8 cellular contexts compared by ENCODE assay signal in the genomic region with DNA sequence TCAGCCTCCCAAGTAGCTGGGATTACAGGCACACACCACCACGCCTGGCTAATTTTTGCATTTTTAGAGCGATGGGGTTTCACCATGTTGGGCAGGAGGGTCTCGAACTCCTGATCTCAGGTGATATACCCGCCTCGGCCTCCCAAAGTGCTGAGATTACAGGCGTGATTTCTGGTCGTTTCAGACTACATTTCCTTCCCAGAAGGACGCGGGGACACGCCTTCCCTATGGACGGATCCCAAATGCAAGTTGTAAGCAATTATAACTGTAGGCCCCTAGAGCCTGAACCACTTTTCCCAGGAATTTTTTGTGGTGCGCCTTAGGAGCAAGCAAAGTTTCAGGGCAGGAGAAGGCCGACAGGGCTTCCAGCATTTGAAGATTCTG. TPM values are rescaled to one million over a fixed set of nuclear protein-coding genes. Genes with fewer than 3 reads are reported as not detected.
DNase-seq lines count a peak whose midpoint lies in the region; ATAC-seq, FAIRE-seq and TF ChIP-seq lines count a peak whose summit lies in the region.

No MANE protein-coding gene starts in this region.

- peaks cover 10% of the 10 kb centered on the region for H3K79me2 ChIP-seq in smooth muscle cell (ENCODE audit: low read depth)

- H3K36me3 ChIP-seq in HEK293 (ENCODE audit: control insufficient read depth in 2 of 2, insufficient read depth in 1 of 2, low read length in 2 of 2) (peaks cover 8 to 14% of the 10 kb centered on the region in 2 experiments), iPS-15b (ENCODE audit: control insufficient read depth, insufficient read depth, low read length) (no peaks in the 10 kb centered on the region), smooth muscle cell (ENCODE audit: low read depth) (no peaks in the 10 kb centered on the region)

- H3F3A ChIP-seq in smooth muscle cell (ENCODE audit: low read depth): peaks cover 4% of the 10 kb centered on the region

- FAIRE-seq in GM19239 (lab: Jason Lieb, UNC): no peak

- H3K9me3 ChIP-seq in HEK293 (ENCODE audit: control insufficient read depth, insufficient read depth, low read depth, low read length) (no peaks in the 10 kb centered on the region), iPS-15b (ENCODE audit: control insufficient read depth, insufficient read depth, low read length) (no peaks in the 10 kb centered on the region), smooth muscle cell (replicated peaks; ENCODE audit: low read depth) (no peaks in the 10 kb centered on the region)

- H3K4me3 ChIP-seq in HEK293 (ENCODE audit: low read depth, low read length) (peak overlapping the region; percentile 65), iPS-15b (ENCODE audit: low read depth, low read length) (peak overlapping the region; percentile 67), smooth muscle cell (peak overlapping the region; percentile 78)

- H3K4me1 Mint-ChIP-seq in activated CD8-positive, alpha-beta T cell treated with anti-CD3 and anti-CD28 coated beads, Interleukin-2, amount 10 ng/mL, durations not matched to agents 7 days and 5 days (ENCODE audit: low read depth): peaks cover 18% of the 10 kb centered on the region

- H3K27me3 Mint-ChIP-seq in activated CD8-positive, alpha-beta T cell treated with anti-CD3 and anti-CD28 coated beads, Interleukin-2, amount 10 ng/mL, durations not matched to agents 7 days and 5 days (ENCODE audit: low read depth): no peaks in the 10 kb centered on the region

- WGBS in smooth muscle cell (ENCODE audit: low lambda C conversion rate): 85% methylated on average over 13 of the region's 13 CpGs

- POLR2A ChIA-PET in HEK293 (lab: Yijun Ruan, JAX): interaction anchor here (0.7 to 1.7 kb wide), 11 partner anchors 10 to 595 kb away, joined by 3 to 17 read pairs (median 5); a partner anchor contains a TSS
- POLR2A ChIA-PET in activated CD8-positive, alpha-beta T cell treated with anti-CD3 and anti-CD28 coated beads, Interleukin-2, amount 10 ng/mL, durations not matched to agents 7 days and 5 days (lab: Charles Lee): interaction anchor here (1.0 kb wide), 3 partner anchors 10 to 89 kb away, joined by 3 to 5 read pairs (median 3); a partner anchor contains a TSS

- peaks cover 9% of the 10 kb centered on the region for H3K9me3 Mint-ChIP-seq in activated CD8-positive, alpha-beta T cell treated with anti-CD3 and anti-CD28 coated beads, Interleukin-2, amount 10 ng/mL, durations not matched to agents 7 days and 5 days (ENCODE audit: insufficient read depth)

- peak overlapping the region; percentile 99 for H3K4me3 Mint-ChIP-seq in activated CD8-positive, alpha-beta T cell treated with anti-CD3 and anti-CD28 coated beads, Interleukin-2, amount 10 ng/mL, durations not matched to agents 7 days and 5 days

- no peak for ATAC-seq in activated CD8-positive, alpha-beta T cell treated with anti-CD3 and anti-CD28 coated beads, Interleukin-2, amount 10 ng/mL, durations not matched to agents 7 days and 5 days
- ATAC-seq in HG03439 (IDR thresholded peaks at IDR 0.05; ENCODE audit: unreplicated experiment): no peak

- no peaks in the 10 kb centered on the region for H3K27me3 ChIP-seq in iPS-15b (ENCODE audit: control insufficient read depth, insufficient read depth, low read length)
- H3K27me3 ChIP-seq in smooth muscle cell (ENCODE audit: low read depth): no peaks in the 10 kb centered on the region

- CTCF ChIA-PET in HEK293 (lab: Yijun Ruan, JAX): interaction anchor here (1.2 kb wide), 1 partner anchor 8 kb away, joined by 4 read pairs; no protein-coding TSS in a partner anchor
- CTCF ChIA-PET in activated CD8-positive, alpha-beta T cell treated with anti-CD3 and anti-CD28 coated beads, Interleukin-2, amount 10 ng/mL, durations not matched to agents 7 days and 5 days (lab: Charles Lee): interaction anchor here (0.8 to 1.7 kb wide), 3 partner anchors 46 to 324 kb away, joined by 3 to 4 read pairs (median 3); no protein-coding TSS in a partner anchor

- DNase-seq in activated CD8-positive, alpha-beta T cell treated with anti-CD3 and anti-CD28 coated beads, Interleukin-2, amount 10 ng/mL, durations not matched to agents 7 days and 5 days: no peak
- DNase-seq in smooth muscle cell (lab: John Stamatoyannopoulos, UW; ENCODE audit: unreplicated experiment) (no peak), NCI-H1417 treated with DMSO at 0.1 percent for 48 hours (lab: John Stamatoyannopoulos, UW) (no peak), GM19239 (ENCODE audit: insufficient read length, low spot score) (no peak), NCI-H2227 (lab: John Stamatoyannopoulos, UW; ENCODE audit: unreplicated experiment) (no peak)

- peak overlapping the region; percentile 96 for H3K27ac Mint-ChIP-seq in activated CD8-positive, alpha-beta T cell treated with anti-CD3 and anti-CD28 coated beads, Interleukin-2, amount 10 ng/mL, durations not matched to agents 7 days and 5 days

- TF ChIP-seq CTCF in HEK293 (tag by site-specific recombination; IDR thresholded peaks at IDR 0.05) (no peak), smooth muscle cell (IDR thresholded peaks at IDR 0.05; ENCODE audit: borderline replicate concordance, insufficient read depth, poor library complexity, severe bottlenecking) (no peak)

- H3K27ac ChIP-seq in HEK293 (ENCODE audit: extremely low read depth, low read depth, low read length): no peak overlapping the region; the same call in 1 of the 2 replicates
- peak overlapping the region; percentile 28 for H3K27ac ChIP-seq in smooth muscle cell (ENCODE audit: low read depth)

- H3K36me3 Mint-ChIP-seq in activated CD8-positive, alpha-beta T cell treated with anti-CD3 and anti-CD28 coated beads, Interleukin-2, amount 10 ng/mL, durations not matched to agents 7 days and 5 days (ENCODE audit: low read depth): peaks cover 44% of the 10 kb centered on the region

- no peaks in the 10 kb centered on the region for H4K20me1 ChIP-seq in smooth muscle cell (ENCODE audit: low read depth)

- H3K4me2 ChIP-seq in smooth muscle cell: peak overlapping the region; percentile 74

- H3K9ac ChIP-seq in iPS-15b (ENCODE audit: low read depth, low read length) (peak overlapping the region; percentile 54), smooth muscle cell (ENCODE audit: low read depth) (no peak overlapping the region)

- peak overlapping the region; percentile 88 for H2AFZ ChIP-seq in smooth muscle cell (ENCODE audit: low read depth)

- no peaks in the 10 kb centered on the region for H3K4me1 ChIP-seq in HEK293 (ENCODE audit: control insufficient read depth, insufficient read depth, low read length)
- H3K4me1 ChIP-seq in iPS-15b (ENCODE audit: control insufficient read depth, insufficient read depth, low read length): peaks cover 6% of the 10 kb centered on the region
- no peaks in the 10 kb centered on the region for H3K4me1 ChIP-seq in smooth muscle cell (ENCODE audit: low read depth)

TF ChIP-seq in HEK293, 187 proteins besides CTCF, POLR2A, EP300 and RAD21:
- TF ChIP-seq ZNF23 (tag by site-specific recombination; IDR thresholded peaks at IDR 0.05; ENCODE audit: borderline replicate concordance) (no peak), ZNF544 (tag by site-specific recombination; IDR thresholded peaks at IDR 0.05) (no peak), OSR2 (tag by site-specific recombination; IDR thresholded peaks at IDR 0.05) (no peak), ZNF302 (tag by site-specific recombination; IDR thresholded peaks at IDR 0.05; ENCODE audit: low read depth) (no peak), ZNF624 (tag by site-specific recombination; IDR thresholded peaks at IDR 0.05) (no peak), ZNF24 (tag by site-specific recombination; IDR thresholded peaks at IDR 0.05) (no peak), KLF10 (tag by site-specific recombination; IDR thresholded peaks at IDR 0.05) (no peak), ZNF146 (tag by site-specific recombination; IDR thresholded peaks at IDR 0.05) (no peak), ZNF423 (tag by site-specific recombination; IDR thresholded peaks at IDR 0.05) (no peak), ZNF571 (tag by site-specific recombination; IDR thresholded peaks at IDR 0.05) (no peak)
- TF ChIP-seq, protein P1, sequence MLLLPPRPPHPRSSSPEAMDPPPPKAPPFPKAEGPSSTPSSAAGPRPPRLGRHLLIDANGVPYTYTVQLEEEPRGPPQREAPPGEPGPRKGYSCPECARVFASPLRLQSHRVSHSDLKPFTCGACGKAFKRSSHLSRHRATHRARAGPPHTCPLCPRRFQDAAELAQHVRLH (tag by site-specific recombination; IDR thresholded peaks at IDR 0.05): no peak
- TF ChIP-seq, protein P2, sequence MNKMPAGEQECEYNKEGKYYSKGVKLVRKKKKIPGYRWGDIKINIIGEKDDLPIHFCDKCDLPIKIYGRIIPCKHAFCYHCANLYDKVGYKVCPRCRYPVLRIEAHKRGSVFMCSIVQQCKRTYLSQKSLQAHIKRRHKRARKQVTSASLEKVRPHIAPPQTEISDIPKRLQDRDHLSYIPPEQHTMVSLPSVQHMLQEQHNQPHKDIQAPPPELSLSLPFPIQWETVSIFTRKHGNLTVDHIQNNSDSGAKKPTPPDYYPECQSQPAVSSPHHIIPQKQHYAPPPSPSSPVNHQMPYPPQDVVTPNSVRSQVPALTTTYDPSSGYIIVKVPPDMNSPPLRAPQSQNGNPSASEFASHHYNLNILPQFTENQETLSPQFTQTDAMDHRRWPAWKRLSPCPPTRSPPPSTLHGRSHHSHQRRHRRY (tag by site-specific recombination; IDR thresholded peaks at IDR 0.05): no peak

RNA-seq across cellular contexts. Expression of a gene that starts 17.8 kb away (rescaled TPM):
- total RNA-seq in activated CD8-positive, alpha-beta T cell treated with anti-CD3 and anti-CD28 coated beads, Interleukin-2, amount 10 ng/mL, durations not matched to agents 7 days and 5 days: 10 to 100 TPM; 17.3 to 20.6 TPM
- 9.1 and 12.1 TPM in 2 replicates for total RNA-seq in smooth muscle cell
- 9.7 and 11.4 TPM in 2 replicates for polyA plus RNA-seq in smooth muscle cell

RNA-seq across cellular contexts. Expression of a gene that starts 52.6 kb away (rescaled TPM):
- total RNA-seq in activated CD8-positive, alpha-beta T cell treated with anti-CD3 and anti-CD28 coated beads, Interleukin-2, amount 10 ng/mL, durations not matched to agents 7 days and 5 days: 1 to 10 TPM; 5.0 to 6.2 TPM
- 5.4 and 5.9 TPM in 2 replicates for total RNA-seq in smooth muscle cell
- 2.4 TPM in 2 replicates for polyA plus RNA-seq in smooth muscle cell
